Comparison of ENCODE assay signal across 1 cellular context in the genomic region with DNA sequence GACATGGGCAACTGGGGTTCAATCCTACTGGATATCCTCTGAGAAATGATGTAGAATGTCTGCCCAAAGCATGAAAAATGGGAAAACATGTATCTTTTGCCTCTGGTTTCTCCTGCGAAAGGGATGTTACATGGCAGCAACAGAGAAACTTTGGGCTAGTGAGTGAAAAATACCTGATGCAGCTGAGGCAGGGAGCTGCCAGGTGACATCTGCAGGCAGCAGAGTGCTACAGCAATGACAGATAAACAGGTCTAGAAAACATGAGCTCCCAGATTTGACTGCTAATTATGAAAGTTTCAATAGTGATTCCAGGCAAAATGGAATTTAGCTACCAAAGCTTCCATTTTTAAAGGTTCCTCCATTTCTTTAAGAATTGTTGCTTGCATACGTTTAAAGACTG.
TF ChIP-seq lines count a peak whose summit lies in the region.

No MANE protein-coding gene starts in this region.

TF ChIP-seq in SK-N-SH treated with all-trans-retinoic acid at 6 μM for 48 hours, 23 proteins besides CTCF, POLR2A, EP300 and RAD21 (continued from another document):
- TF ChIP-seq, protein P1, sequence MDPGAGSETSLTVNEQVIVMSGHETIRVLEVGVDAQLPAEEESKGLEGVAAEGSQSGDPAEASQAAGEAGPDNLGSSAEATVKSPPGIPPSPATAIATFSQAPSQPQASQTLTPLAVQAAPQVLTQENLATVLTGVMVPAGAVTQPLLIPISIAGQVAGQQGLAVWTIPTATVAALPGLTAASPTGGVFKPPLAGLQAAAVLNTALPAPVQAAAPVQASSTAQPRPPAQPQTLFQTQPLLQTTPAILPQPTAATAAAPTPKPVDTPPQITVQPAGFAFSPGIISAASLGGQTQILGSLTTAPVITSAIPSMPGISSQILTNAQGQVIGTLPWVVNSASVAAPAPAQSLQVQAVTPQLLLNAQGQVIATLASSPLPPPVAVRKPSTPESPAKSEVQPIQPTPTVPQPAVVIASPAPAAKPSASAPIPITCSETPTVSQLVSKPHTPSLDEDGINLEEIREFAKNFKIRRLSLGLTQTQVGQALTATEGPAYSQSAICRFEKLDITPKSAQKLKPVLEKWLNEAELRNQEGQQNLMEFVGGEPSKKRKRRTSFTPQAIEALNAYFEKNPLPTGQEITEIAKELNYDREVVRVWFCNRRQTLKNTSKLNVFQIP (CRISPR knock-in tag; IDR thresholded peaks at IDR 0.05; ENCODE audit: borderline replicate concordance, low read depth): no peak
- TF ChIP-seq TCF4 (CRISPR knock-in tag; IDR thresholded peaks at IDR 0.05; ENCODE audit: borderline replicate concordance) (no peak), ZNF70 (CRISPR knock-in tag; IDR thresholded peaks at IDR 0.05) (no peak), GLIS3 (CRISPR knock-in tag; IDR thresholded peaks at IDR 0.05) (no peak), RARB (CRISPR knock-in tag; IDR thresholded peaks at IDR 0.05) (no peak)
